Comparison of ENCODE assay signal across 8 cellular contexts in the genomic region with DNA sequence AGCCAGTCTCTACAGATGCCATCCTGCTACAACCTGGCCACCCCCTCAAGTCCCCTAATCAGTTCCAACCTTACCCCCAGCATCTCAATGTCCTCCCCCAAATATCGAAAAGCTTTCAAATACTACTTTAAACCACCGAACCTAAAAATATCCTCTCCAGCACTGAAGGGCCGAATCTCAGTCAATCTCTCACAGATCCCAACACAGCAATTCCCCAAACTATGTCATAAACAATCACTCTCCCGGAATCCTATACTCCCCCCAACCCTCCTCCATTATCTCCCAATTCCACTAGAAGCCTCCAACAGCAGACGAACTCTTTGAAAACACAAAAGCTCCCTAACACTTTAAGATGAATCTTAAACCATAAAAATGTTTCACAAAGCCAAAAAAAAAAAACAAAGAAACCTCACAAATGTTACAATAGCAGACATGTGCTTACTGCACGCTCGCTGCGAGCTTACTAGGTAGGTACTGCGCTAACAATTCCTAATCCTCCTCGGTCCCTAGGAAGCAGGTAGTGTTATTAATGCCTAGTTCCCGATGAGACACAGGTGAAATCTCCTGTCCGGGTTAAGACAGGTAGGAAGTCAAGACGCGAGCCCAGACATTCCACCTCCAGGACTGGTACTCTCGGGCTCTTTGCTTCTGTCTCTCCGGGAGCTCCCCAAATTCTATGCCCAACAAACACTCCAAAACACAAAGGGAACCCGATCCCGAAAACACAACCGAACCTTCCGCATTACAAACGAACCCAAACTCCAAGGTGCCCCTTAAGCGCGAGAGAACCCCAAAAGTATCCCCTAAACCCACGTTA. TPM values are rescaled to one million over a fixed set of nuclear protein-coding genes. Genes with fewer than 3 reads are reported as not detected.
A peak's percentile ranks its signal among the peaks of the same experiment; 100 is the strongest.
DNase-seq lines count a peak whose midpoint lies in the region; TF ChIP-seq lines count a peak whose summit lies in the region.

No MANE protein-coding gene starts in this region.

- H3K4me1 ChIP-seq in SJCRH30 (peaks cover 4% of the 10 kb centered on the region), stomach (peaks cover 13 to 39% (median 24%) of the 10 kb centered on the region in 4 donors)

- no peaks in the 10 kb centered on the region for H3K27me3 ChIP-seq in SJCRH30
- no peaks in the 10 kb centered on the region for H3K27me3 ChIP-seq in stomach

- no peak for TF ChIP-seq EP300 in stomach (IDR thresholded peaks at IDR 0.05)

- intact Hi-C loops in stomach (cut with DNase I; ENCODE audit: low total_unique reads), result no loop called here

- peak overlapping the region; percentile 39; the same call in 1 of the 2 replicates for H3K27ac ChIP-seq in SJCRH30
- H3K27ac ChIP-seq in caudate nucleus (ENCODE audit: low read depth, low read length), result peak overlapping the region; percentile 92
- H3K27ac ChIP-seq in stomach, result peak overlapping the region; percentile 62 to 95 (median 93)

- no peak for TF ChIP-seq POLR2A in stomach (IDR thresholded peaks at IDR 0.05)

- WGBS in stomach, 5 donors, result 1 to 2% (median 2%) methylated on average over 24 of the region's 24 CpGs

- peak overlapping the region; percentile 65 for H3K4me3 ChIP-seq in SJCRH30
- peak overlapping the region; percentile 63 to 73 (median 68) for H3K4me3 ChIP-seq in stomach

- DNase-seq in NCI-H82 (lab: John Stamatoyannopoulos, UW) (peak; percentile 57), NCI-H82 treated with DMSO at 0.1 percent for 48 hours (lab: John Stamatoyannopoulos, UW; ENCODE audit: unreplicated experiment) (no peak), SJCRH30 (no peak), caudate nucleus (lab: John Stamatoyannopoulos, UW) (peak in 19 of 61 donors; percentile 2 to 59 (median 36)), left kidney (ENCODE audit: low read depth, low spot score) (peak; percentile 65), stomach (no peak), SHP77 treated with DMSO at 0.1 percent for 48 hours (lab: John Stamatoyannopoulos, UW) (no peak), NCI-H1092 treated with DMSO at 0.1 percent for 48 hours (lab: John Stamatoyannopoulos, UW) (no peak)

- TF ChIP-seq CTCF in stomach (IDR thresholded peaks at IDR 0.05), result no peak

- H3K36me3 ChIP-seq in SJCRH30 (peaks cover 3% of the 10 kb centered on the region; the same call in 1 of the 2 replicates), stomach (peaks cover 15 to 36% (median 25%) of the 10 kb centered on the region in 4 donors)

- no peaks in the 10 kb centered on the region for H3K9me3 ChIP-seq in SJCRH30 (replicated peaks)
- H3K9me3 ChIP-seq in stomach, result no peaks in the 10 kb centered on the region

RNA-seq across cellular contexts. Expression of a gene that starts 14.2 kb away (rescaled TPM):
- 9.3 and 10.8 TPM in 2 replicates for total RNA-seq in SJCRH30 (2014; rRNA removed; shearing (Covaris generic))
- total RNA-seq in stomach, result 10 to 100 TPM in 3 of 5 donors, 1 to 10 TPM in 2; 4.0 to 61.7 (median 12.3) TPM
- 10 to 100 TPM in 1 of 3 donors, 1 to 10 TPM in 2; 6.3 to 10.1 (median 7.9) TPM for polyA plus RNA-seq in stomach

RNA-seq across cellular contexts. Expression of a gene that starts 16.7 kb away (rescaled TPM):
- total RNA-seq in SJCRH30 (2014; rRNA removed; shearing (Covaris generic)), result 0.08 TPM in 1 of 2 replicates, not detected in the other
- not detected for total RNA-seq in stomach
- not detected for polyA plus RNA-seq in stomach

RNA-seq across cellular contexts. Expression of a gene that starts 24.1 kb away (rescaled TPM):
- total RNA-seq in SJCRH30 (2014; rRNA removed; shearing (Covaris generic)), result 9.8 and 10.6 TPM in 2 replicates
- 10 to 100 TPM in 2 of 5 donors, 1 to 10 TPM in 3; 5.8 to 33.6 (median 7.6) TPM for total RNA-seq in stomach
- 1 to 10 TPM; 1.7 to 7.0 (median 4.2) TPM for polyA plus RNA-seq in stomach

RNA-seq across cellular contexts. Expression of a gene that starts 24.8 kb away (rescaled TPM):
- total RNA-seq in SJCRH30 (2014; rRNA removed; shearing (Covaris generic)), result 434 and 487 TPM in 2 replicates
- 100 to 1,000 TPM in 3 of 5 donors, 10 to 100 TPM in 2; 79.9 to 217 (median 127) TPM for total RNA-seq in stomach
- 100 to 1,000 TPM; 378 to 511 (median 467) TPM for polyA plus RNA-seq in stomach

RNA-seq across cellular contexts. Expression of a gene that starts 48.5 kb away (rescaled TPM):
- total RNA-seq in SJCRH30 (2014; rRNA removed; shearing (Covaris generic)), result 0.12 and 0.38 TPM in 2 replicates
- 10 to 100 TPM in 3 of 5 donors, 1 to 10 TPM in 2; 5.1 to 44.9 (median 11.9) TPM for total RNA-seq in stomach
- polyA plus RNA-seq in stomach, result 1 to 10 TPM; 1.9 to 2.4 (median 2.1) TPM

Comparison
In these comparisons a context has a peak if more than half of its experiments do, and no peak if none do; other contexts are left out.
1. DNase-seq: peak in NCI-H82 (single experiment) and left kidney (single experiment); none in NCI-H82 treated with DMSO at 0.1 percent for 48 hours (single experiment), SJCRH30 (0 of 2), stomach (single experiment), SHP77 treated with DMSO at 0.1 percent for 48 hours (single experiment) and NCI-H1092 treated with DMSO at 0.1 percent for 48 hours (single experiment).
2. H3K27ac ChIP-seq: peak in every context shown above with its lines; median percentile 93 in stomach; 92 in caudate nucleus; 39 in SJCRH30.